In the genomic region with DNA sequence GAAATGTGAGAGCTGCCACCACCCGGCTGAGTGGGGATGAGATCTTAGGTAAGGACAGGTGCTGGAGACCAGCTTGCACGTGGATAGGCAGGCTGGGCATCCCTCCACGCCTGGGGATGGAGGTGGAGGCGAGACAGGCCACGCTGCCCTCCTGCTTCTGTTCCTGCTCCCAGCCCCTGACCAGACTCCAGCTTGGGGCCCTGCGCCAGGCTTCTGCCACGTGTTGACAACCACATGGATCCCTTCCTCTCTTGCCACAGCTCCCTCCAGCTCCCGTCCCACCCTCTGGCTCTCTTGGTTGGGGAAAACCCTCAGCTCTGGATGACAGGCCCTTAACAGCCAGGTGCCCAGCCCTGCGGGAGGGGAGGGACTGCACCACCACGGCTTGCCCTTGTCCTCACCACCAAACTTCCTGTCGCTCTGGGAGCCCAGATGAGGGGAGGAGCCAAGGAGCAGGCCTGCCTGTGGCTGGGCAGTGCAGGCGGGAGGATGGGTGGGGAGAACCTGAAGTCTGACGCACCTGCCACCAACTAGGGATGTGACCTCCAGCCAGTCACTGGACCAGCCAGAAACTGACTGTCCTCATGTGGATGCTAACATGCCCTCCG, we compare ENCODE assay signal across 9 cellular contexts. TPM values are rescaled to one million over a fixed set of nuclear protein-coding genes. Genes with fewer than 3 reads are reported as not detected.
DNase-seq lines count a peak whose midpoint lies in the region; ATAC-seq and TF ChIP-seq lines count a peak whose summit lies in the region.
"Had no signal": no experiment of that assay in that cellular context is flagged by ENCODE, and none has a peak within 500 bp of the region (broad histone marks: within the 10 kb centered on the region; RNA-seq: fewer than 3 reads in every experiment).

No MANE protein-coding gene starts in this region.

- intact Hi-C loops in activated T-helper 2 cell treated with anti-CD3 and anti-CD28 coated beads, Interferon-gamma antibody, Interleukin-2, Interleukin-4, amounts not matched to agents 10 μg/mL and 5 μg/mL and 100 μg/mL, durations not matched to agents 14 hours and 24 hours and 36 hours (cut with micrococcal nuclease), result no loop called here
- intact Hi-C loops in A673 (cut with micrococcal nuclease; ENCODE audit: unreplicated experiment) (no loop called here), esophagus squamous epithelium (cut with DNase I) (no loop called here)

- POLR2A ChIA-PET in A673 (lab: Charles Lee; ENCODE audit: low non-redundant PET), result no interaction called here

- H3K27ac ChIP-seq in A673 (ENCODE audit: low read depth, low read length, poor library complexity, severe bottlenecking) (no peak overlapping the region), esophagus squamous epithelium (no peak overlapping the region)

- ATAC-seq in GM19468 (IDR thresholded peaks at IDR 0.05; ENCODE audit: extremely low read depth, unreplicated experiment), result peak; percentile 26

- no peaks in the 10 kb centered on the region for H3K27me3 ChIP-seq in A673 (replicated peaks; ENCODE audit: insufficient read depth, low read depth, low read length, poor library complexity)
- peaks cover 0 to 67% (median 0%) of the 10 kb centered on the region in 4 donors for H3K27me3 ChIP-seq in esophagus squamous epithelium

- TF ChIP-seq CTCF in A673 (conservative IDR thresholded peaks at IDR 0.05; ENCODE audit: low read depth, low read length) (no peak), esophagus squamous epithelium (IDR thresholded peaks at IDR 0.05) (no peak)

- no peaks in the 10 kb centered on the region for H3K9me3 Mint-ChIP-seq in activated T-helper 2 cell treated with anti-CD3 and anti-CD28 coated beads, Interferon-gamma antibody, Interleukin-2, Interleukin-4, amounts not matched to agents 10 μg/mL and 5 μg/mL and 100 μg/mL, durations not matched to agents 14 hours and 24 hours and 36 hours

- peaks cover 11% of the 10 kb centered on the region for H3K4me1 Mint-ChIP-seq in activated T-helper 2 cell treated with anti-CD3 and anti-CD28 coated beads, Interferon-gamma antibody, Interleukin-2, Interleukin-4, amounts not matched to agents 10 μg/mL and 5 μg/mL and 100 μg/mL, durations not matched to agents 14 hours and 24 hours and 36 hours (ENCODE audit: low read depth)

- H3K36me3 ChIP-seq in A673 (ENCODE audit: insufficient read depth, low read length, poor library complexity, severe bottlenecking) (no peaks in the 10 kb centered on the region), esophagus squamous epithelium (no peaks in the 10 kb centered on the region)

- H3K9me3 ChIP-seq in A673 (ENCODE audit: low read depth, low read length, poor library complexity, severe bottlenecking) (no peaks in the 10 kb centered on the region), esophagus squamous epithelium (no peaks in the 10 kb centered on the region)

- H3K27me3 Mint-ChIP-seq in activated T-helper 2 cell treated with anti-CD3 and anti-CD28 coated beads, Interferon-gamma antibody, Interleukin-2, Interleukin-4, amounts not matched to agents 10 μg/mL and 5 μg/mL and 100 μg/mL, durations not matched to agents 14 hours and 24 hours and 36 hours (ENCODE audit: low read depth), result no peaks in the 10 kb centered on the region

- H3K4me1 ChIP-seq in A673 (ENCODE audit: insufficient read depth, low read length, poor library complexity, severe bottlenecking) (peaks cover 19% of the 10 kb centered on the region), esophagus squamous epithelium (peaks cover 0 to 69% (median 13%) of the 10 kb centered on the region in 3 donors)

- CTCF ChIA-PET in A673 (lab: Charles Lee), result no interaction called here

- no peak overlapping the region for H3K4me3 ChIP-seq in A673 (ENCODE audit: low read depth, low read length, poor library complexity, severe bottlenecking)
- H3K4me3 ChIP-seq in esophagus squamous epithelium, result no peak overlapping the region

- H3K4me3 Mint-ChIP-seq in activated T-helper 2 cell treated with anti-CD3 and anti-CD28 coated beads, Interferon-gamma antibody, Interleukin-2, Interleukin-4, amounts not matched to agents 10 μg/mL and 5 μg/mL and 100 μg/mL, durations not matched to agents 14 hours and 24 hours and 36 hours (ENCODE audit: low read depth), result no peak overlapping the region

- no peak for TF ChIP-seq POLR2A in esophagus squamous epithelium (IDR thresholded peaks at IDR 0.05)

- peak; percentile 94 for DNase-seq in NCI-H2196 treated with DMSO at 0.1 percent for 48 hours (lab: John Stamatoyannopoulos, UW; ENCODE audit: unreplicated experiment)
- DNase-seq in activated T-helper 2 cell treated with anti-CD3 and anti-CD28 coated beads, Interferon-gamma antibody, Interleukin-2, Interleukin-4, amounts not matched to agents 10 μg/mL and 5 μg/mL and 100 μg/mL, durations not matched to agents 14 hours and 24 hours and 36 hours (ENCODE audit: low spot score), result peak; percentile 23
- DNase-seq in myocyte (ENCODE audit: low read depth), result peak; percentile 42
- no peak for DNase-seq in A673 (ENCODE audit: low spot score)
- no peak for DNase-seq in NCI-H1694 treated with DMSO at 0.1 percent for 48 hours (lab: John Stamatoyannopoulos, UW)
- no peak for DNase-seq in esophagus squamous epithelium (lab: John Stamatoyannopoulos, UW)
- no peak for DNase-seq in NOMO-1 treated with DMSO at 0.1 percent for 48 hours (lab: John Stamatoyannopoulos, UW; ENCODE audit: unreplicated experiment)

- 56% methylated on average over 7 of the region's 14 CpGs; no CpG with 5 or more reads in 1 of the 2 donors for WGBS in esophagus squamous epithelium, 2 donors

- H3K36me3 Mint-ChIP-seq in activated T-helper 2 cell treated with anti-CD3 and anti-CD28 coated beads, Interferon-gamma antibody, Interleukin-2, Interleukin-4, amounts not matched to agents 10 μg/mL and 5 μg/mL and 100 μg/mL, durations not matched to agents 14 hours and 24 hours and 36 hours (ENCODE audit: low read depth), result no peaks in the 10 kb centered on the region

- H3K27ac Mint-ChIP-seq in activated T-helper 2 cell treated with anti-CD3 and anti-CD28 coated beads, Interferon-gamma antibody, Interleukin-2, Interleukin-4, amounts not matched to agents 10 μg/mL and 5 μg/mL and 100 μg/mL, durations not matched to agents 14 hours and 24 hours and 36 hours, result no peak overlapping the region

- no TSS peak for BruUV-seq in A673 (replicated peaks; lab: Mats Ljungman, UMichigan)

RNA-seq across cellular contexts. Expression of a gene that starts 36.0 kb away (rescaled TPM):
- total RNA-seq in activated T-helper 2 cell treated with anti-CD3 and anti-CD28 coated beads, Interferon-gamma antibody, Interleukin-2, Interleukin-4, amounts not matched to agents 10 μg/mL and 5 μg/mL and 100 μg/mL, durations not matched to agents 14 hours and 24 hours and 36 hours, result 0.30 and 0.41 TPM in 2 replicates
- total RNA-seq in myocyte (6.9 and 8.7 TPM in 2 replicates), A673 (2021) (1.5 and 4.0 TPM in 2 replicates), esophagus squamous epithelium (1 to 10 TPM in 1 of 4 donors, under 1 TPM in 3; 0.19 to 2.5 (median 0.72) TPM)
- polyA plus RNA-seq in myocyte (2012), result 2.3 TPM
- total RNA-seq: lung microvascular endothelial cell had no signal

RNA-seq across cellular contexts. Expression of a gene that starts 48.7 kb away (rescaled TPM):
- total RNA-seq in activated T-helper 2 cell treated with anti-CD3 and anti-CD28 coated beads, Interferon-gamma antibody, Interleukin-2, Interleukin-4, amounts not matched to agents 10 μg/mL and 5 μg/mL and 100 μg/mL, durations not matched to agents 14 hours and 24 hours and 36 hours, result 9.8 TPM in 2 replicates
- total RNA-seq in myocyte (not detected in 2 replicates), A673 (2021) (0.75 and 1.4 TPM in 2 replicates), esophagus squamous epithelium (1 to 10 TPM; 1.4 to 3.2 (median 2.2) TPM)
- not detected for polyA plus RNA-seq in myocyte (2012)

Comparison
In these comparisons a context has a peak if more than half of its experiments do, and no peak if none do; other contexts are left out.
1. DNase-seq: peak in NCI-H2196 treated with DMSO at 0.1 percent for 48 hours (single experiment), activated T-helper 2 cell treated with anti-CD3 and anti-CD28 coated beads, Interferon-gamma antibody, Interleukin-2, Interleukin-4, amounts not matched to agents 10 μg/mL and 5 μg/mL and 100 μg/mL, durations not matched to agents 14 hours and 24 hours and 36 hours (single experiment) and myocyte (single experiment); none in A673 (single experiment), NCI-H1694 treated with DMSO at 0.1 percent for 48 hours (single experiment), esophagus squamous epithelium (single experiment) and NOMO-1 treated with DMSO at 0.1 percent for 48 hours (single experiment).